Comparison of ENCODE assay signal across 9 cellular contexts in genomic region chr19:10855879-10856522, GRCh38. TPM values are rescaled to one million over a fixed set of nuclear protein-coding genes. Genes with fewer than 3 reads are reported as not detected.
DNase-seq lines count a peak whose midpoint lies in the region; ATAC-seq and TF ChIP-seq lines count a peak whose summit lies in the region.
"Had no signal": no experiment of that assay in that cellular context is flagged by ENCODE, and none has a peak within 500 bp of the region (broad histone marks: within the 10 kb centered on the region; RNA-seq: fewer than 3 reads in every experiment).

No MANE protein-coding gene starts in this region.

- no peaks in the 10 kb centered on the region for H3K4me1 ChIP-seq in body of pancreas
- H3K4me1 ChIP-seq in neural progenitor cell: no peaks in the 10 kb centered on the region

- H3K79me2 ChIP-seq in neural progenitor cell (ENCODE audit: low read depth): no peaks in the 10 kb centered on the region

- H3K36me3 Mint-ChIP-seq in neural progenitor cell: no peaks in the 10 kb centered on the region
- no peaks in the 10 kb centered on the region for H3K36me3 Mint-ChIP-seq in stimulated activated memory B cell treated with anti-CD40 and anti-IgM and Interleukin-4, amounts not matched to agents 10 μg/mL and 1 μg/mL and 100 μg/mL, for 72 hours

- in situ Hi-C loops in KBM-7 (cut with MboI; ENCODE audit: low pct_unique_long_range_greater_than_20kb, low sequenced_read_pairs): no loop called here

- DNase-seq in DMS 273 (lab: John Stamatoyannopoulos, UW; ENCODE audit: unreplicated experiment) (peak; percentile 70), DMS 273 treated with DMSO at 0.1 percent for 48 hours (lab: John Stamatoyannopoulos, UW) (no peak), KBM-7 (peak; percentile 48), body of pancreas (peak in 2 of 4 donors; percentile 34 to 47), neural progenitor cell (ENCODE audit: low spot score) (peak; percentile 44), NCI-H1930 (lab: John Stamatoyannopoulos, UW) (no peak)

- TF ChIP-seq POLR2A in body of pancreas (IDR thresholded peaks at IDR 0.05): no peak

- H3K4me3 ChIP-seq in body of pancreas: no peak overlapping the region
- no peak overlapping the region for H3K4me3 ChIP-seq in neural progenitor cell

- no peaks in the 10 kb centered on the region for H4K20me1 ChIP-seq in neural progenitor cell (ENCODE audit: low read depth)

- TF ChIP-seq CTCF in body of pancreas (IDR thresholded peaks at IDR 0.05): peak in 6 of 7 experiments; percentile 22 to 48 (median 41)
- TF ChIP-seq CTCF in neural progenitor cell (IDR thresholded peaks at IDR 0.05): peak; percentile 58

- no peak overlapping the region for H3K4me2 ChIP-seq in neural progenitor cell

- peaks cover under 1% of the 10 kb centered on the region for H3K9me3 Mint-ChIP-seq in neural progenitor cell
- H3K9me3 Mint-ChIP-seq in stimulated activated memory B cell treated with anti-CD40 and anti-IgM and Interleukin-4, amounts not matched to agents 10 μg/mL and 1 μg/mL and 100 μg/mL, for 72 hours: no peaks in the 10 kb centered on the region

- 64 to 79% methylated on average over 4 to 5 of the region's 5 CpGs for WGBS in body of pancreas, 2 donors

- no peak overlapping the region for H2AFZ ChIP-seq in neural progenitor cell (replicated peaks)

- no peak overlapping the region for H3K4me3 Mint-ChIP-seq in neural progenitor cell
- no peak overlapping the region for H3K4me3 Mint-ChIP-seq in stimulated activated memory B cell treated with anti-CD40 and anti-IgM and Interleukin-4, amounts not matched to agents 10 μg/mL and 1 μg/mL and 100 μg/mL, for 72 hours

- H3K9me3 ChIP-seq in body of pancreas (no peaks in the 10 kb centered on the region), neural progenitor cell (ENCODE audit: low read depth) (no peaks in the 10 kb centered on the region)

- H3K4me1 Mint-ChIP-seq in neural progenitor cell: no peaks in the 10 kb centered on the region
- H3K4me1 Mint-ChIP-seq in stimulated activated memory B cell treated with anti-CD40 and anti-IgM and Interleukin-4, amounts not matched to agents 10 μg/mL and 1 μg/mL and 100 μg/mL, for 72 hours: no peaks in the 10 kb centered on the region

- ATAC-seq in body of pancreas (peak; percentile 53), GM18907 (IDR thresholded peaks at IDR 0.05; ENCODE audit: unreplicated experiment) (no peak)
- no peak for ATAC-seq in stimulated activated memory B cell treated with anti-CD40 and anti-IgM and Interleukin-4, amounts not matched to agents 10 μg/mL and 1 μg/mL and 100 μg/mL, for 72 hours

- H3K27me3 Mint-ChIP-seq in neural progenitor cell (ENCODE audit: insufficient read depth, low read depth): peaks cover 6% of the 10 kb centered on the region
- H3K27me3 Mint-ChIP-seq in stimulated activated memory B cell treated with anti-CD40 and anti-IgM and Interleukin-4, amounts not matched to agents 10 μg/mL and 1 μg/mL and 100 μg/mL, for 72 hours: peaks cover 3% of the 10 kb centered on the region

- H3F3A ChIP-seq in neural progenitor cell (ENCODE audit: low read depth): no peaks in the 10 kb centered on the region

- intact Hi-C loops in body of pancreas (cut with DNase I): no loop called here

- H3K36me3 ChIP-seq in body of pancreas (replicated peaks in 1 of 2; ENCODE audit: insufficient read depth in 1 of 2, low read depth in 2 of 2): no peaks in the 10 kb centered on the region
- H3K36me3 ChIP-seq in neural progenitor cell: no peaks in the 10 kb centered on the region

- H3K9ac ChIP-seq in neural progenitor cell: no peak overlapping the region

- H3K27ac ChIP-seq in body of pancreas (no peak overlapping the region), neural progenitor cell (no peak overlapping the region)

- H3K27me3 ChIP-seq in body of pancreas (no peaks in the 10 kb centered on the region), neural progenitor cell (no peaks in the 10 kb centered on the region)

- H3K27ac Mint-ChIP-seq in neural progenitor cell: peak overlapping the region; percentile 72
- no peak overlapping the region for H3K27ac Mint-ChIP-seq in stimulated activated memory B cell treated with anti-CD40 and anti-IgM and Interleukin-4, amounts not matched to agents 10 μg/mL and 1 μg/mL and 100 μg/mL, for 72 hours

RNA-seq across cellular contexts. Expression of gene C19orf38, which starts 7.8 kb away (rescaled TPM):
- total RNA-seq in body of pancreas (under 1 TPM in 1 of 2 donors, not detected in 1; 0.52 TPM), neural progenitor cell (ENCODE audit: low replicate concordance) (0.62 TPM in 1 of 2 replicates, not detected in the other)
- total RNA-seq: temporal lobe had no signal

RNA-seq across cellular contexts. Expression of gene CARM1, which starts 15.4 kb away (rescaled TPM):
- total RNA-seq in body of pancreas: 10 to 100 TPM in 1 of 2 donors, 1 to 10 TPM in 1; 6.3 to 11.7 TPM
- 34.4 and 97.5 TPM in 2 replicates for total RNA-seq in neural progenitor cell (ENCODE audit: low replicate concordance)

RNA-seq across cellular contexts. Expression of gene TMED1, which starts 20.0 kb away (rescaled TPM):
- total RNA-seq in body of pancreas (10 to 100 TPM; 14.5 to 34.6 TPM), neural progenitor cell (ENCODE audit: low replicate concordance) (27.0 and 57.9 TPM in 2 replicates)

Comparison
In these comparisons a context has a peak if more than half of its experiments do, and no peak if none do; other contexts are left out.
1. DNase-seq: peak in DMS 273 (single experiment), KBM-7 (single experiment) and neural progenitor cell (single experiment); none in DMS 273 treated with DMSO at 0.1 percent for 48 hours (single experiment) and NCI-H1930 (0 of 2).